9 cellular contexts compared by ENCODE assay signal in genomic region chr14:20857630-20858261, GRCh38. TPM values are rescaled to one million over a fixed set of nuclear protein-coding genes. Genes with fewer than 3 reads are reported as not detected.
DNase-seq lines count a peak whose midpoint lies in the region; ATAC-seq and TF ChIP-seq lines count a peak whose summit lies in the region.
"Had no signal": no experiment of that assay in that cellular context is flagged by ENCODE, and none has a peak within 500 bp of the region (broad histone marks: within the 10 kb centered on the region; RNA-seq: fewer than 3 reads in every experiment).

No MANE protein-coding gene starts in this region.

- no peaks in the 10 kb centered on the region for H3K9me3 Mint-ChIP-seq in chondrocyte (ENCODE audit: low read depth)
- H3K9me3 Mint-ChIP-seq: stimulated activated naive CD8-positive, alpha-beta T cell treated with anti-CD3 and anti-CD28 coated beads, Interleukin-15, Interleukin-2, amounts not matched to agents 100 ng/mL and 50 ng/mL, for 24 hours had no signal

- peak; percentile 7 for DNase-seq in NCI-H2196 treated with DMSO at 0.1 percent for 48 hours (lab: John Stamatoyannopoulos, UW; ENCODE audit: unreplicated experiment)
- DNase-seq in activated CD4-positive, alpha-beta T cell treated with anti-CD3 and anti-CD28 coated beads for 24 hours (ENCODE audit: low read depth in 2 of 2): peak; percentile 73 to 74
- DNase-seq in chondrocyte (ENCODE audit: low spot score): no peak
- DNase-seq in lower leg skin (ENCODE audit: low spot score in 2 of 2): peak; percentile 53 to 91
- DNase-seq in stimulated activated CD4-positive, alpha-beta T cell treated with anti-CD3 and anti-CD28 coated beads, TNF-alpha, amount 100 ng/mL, for 24 hours (ENCODE audit: low read depth in 3 of 3): peak; percentile 42 to 65 (median 58)

- no peak overlapping the region for H2AFZ ChIP-seq in ACC112 (ENCODE audit: low read length, unreplicated experiment)

- H3K27me3 Mint-ChIP-seq in chondrocyte (ENCODE audit: low read depth): peaks cover 44% of the 10 kb centered on the region

- peaks cover 45% of the 10 kb centered on the region for H3K27me3 ChIP-seq in ACC112 (ENCODE audit: insufficient read depth, low read length)

- peak overlapping the region; percentile 34 for H3K4me3 ChIP-seq in ACC112 (ENCODE audit: low read depth, low read length)
- no peak overlapping the region for H3K4me3 ChIP-seq in lower leg skin (ENCODE audit: low read depth, poor library complexity, severe bottlenecking)

- peaks cover 11% of the 10 kb centered on the region for H3K4me1 Mint-ChIP-seq in chondrocyte (ENCODE audit: low read depth)

- H3K27ac Mint-ChIP-seq in chondrocyte (ENCODE audit: unreplicated experiment): no peak overlapping the region
- H3K27ac Mint-ChIP-seq: stimulated activated naive CD8-positive, alpha-beta T cell treated with anti-CD3 and anti-CD28 coated beads, Interleukin-15, Interleukin-2, amounts not matched to agents 100 ng/mL and 50 ng/mL, for 24 hours had no signal

- TF ChIP-seq POLR2A in lower leg skin (IDR thresholded peaks at IDR 0.05): no peak

- H3K4me3 Mint-ChIP-seq in chondrocyte (ENCODE audit: unreplicated experiment): no peak overlapping the region
- H3K4me3 Mint-ChIP-seq: stimulated activated naive CD8-positive, alpha-beta T cell treated with anti-CD3 and anti-CD28 coated beads, Interleukin-15, Interleukin-2, amounts not matched to agents 100 ng/mL and 50 ng/mL, for 24 hours had no signal

- no peaks in the 10 kb centered on the region for H3K4me1 ChIP-seq in ACC112 (ENCODE audit: control insufficient read depth, insufficient read depth, low read length, unreplicated experiment)

- TF ChIP-seq CTCF in chondrocyte (IDR thresholded peaks at IDR 0.05) (peak; percentile 96), lower leg skin (IDR thresholded peaks at IDR 0.05) (peak in 1 of 3 donors; percentile 36)

- H3K79me2 ChIP-seq in ACC112 (ENCODE audit: control insufficient read depth, insufficient read depth, low read length, unreplicated experiment): no peaks in the 10 kb centered on the region

- peaks cover 3% of the 10 kb centered on the region for H3K36me3 Mint-ChIP-seq in chondrocyte (ENCODE audit: low read depth)

- intact Hi-C loops in lower leg skin (cut with DNase I; ENCODE audit: low total_unique reads): loop anchor here (5.0 kb wide), 2 partner anchors 160 to 240 kb away; partner anchors contain the start of gene ZNF219

- H3K36me3 ChIP-seq in ACC112 (ENCODE audit: insufficient read depth, low read length): no peaks in the 10 kb centered on the region

- ATAC-seq in GM18867 (IDR thresholded peaks at IDR 0.05; ENCODE audit: unreplicated experiment): peak; percentile 44
- ATAC-seq in HG03097 (IDR thresholded peaks at IDR 0.05; ENCODE audit: low FRiP score, unreplicated experiment): no peak

- no peak overlapping the region for H3K27ac ChIP-seq in ACC112 (ENCODE audit: low read depth, low read length)

- 24% methylated on average over 14 of the region's 14 CpGs for WGBS in lower leg skin, 2 donors

RNA-seq across cellular contexts. Expression of gene RNASE3, which starts 33.4 kb away (rescaled TPM):
- not detected in 3 replicates for total RNA-seq in chondrocyte
- not detected for total RNA-seq in lower leg skin

RNA-seq across cellular contexts. Expression of gene RNASE1, which starts 55.1 kb away (rescaled TPM):
- 0.72 to 0.97 TPM in 2 of 3 replicates, not detected in the other for total RNA-seq in chondrocyte
- 100 to 1,000 TPM in 1 of 4 donors, 10 to 100 TPM in 3; 42.6 to 129 (median 87.7) TPM for total RNA-seq in lower leg skin

Comparison
In these comparisons a context has a peak if more than half of its experiments do, and no peak if none do; other contexts are left out.
1. RNA of gene RNASE1, which starts 55.1 kb away (total RNA-seq): 42.6 to 129 TPM in lower leg skin; 0.72 to 0.97 TPM in chondrocyte; every median in the first group is over 10 times any median in the second.